8 cellular contexts compared by ENCODE assay signal in the genomic region with DNA sequence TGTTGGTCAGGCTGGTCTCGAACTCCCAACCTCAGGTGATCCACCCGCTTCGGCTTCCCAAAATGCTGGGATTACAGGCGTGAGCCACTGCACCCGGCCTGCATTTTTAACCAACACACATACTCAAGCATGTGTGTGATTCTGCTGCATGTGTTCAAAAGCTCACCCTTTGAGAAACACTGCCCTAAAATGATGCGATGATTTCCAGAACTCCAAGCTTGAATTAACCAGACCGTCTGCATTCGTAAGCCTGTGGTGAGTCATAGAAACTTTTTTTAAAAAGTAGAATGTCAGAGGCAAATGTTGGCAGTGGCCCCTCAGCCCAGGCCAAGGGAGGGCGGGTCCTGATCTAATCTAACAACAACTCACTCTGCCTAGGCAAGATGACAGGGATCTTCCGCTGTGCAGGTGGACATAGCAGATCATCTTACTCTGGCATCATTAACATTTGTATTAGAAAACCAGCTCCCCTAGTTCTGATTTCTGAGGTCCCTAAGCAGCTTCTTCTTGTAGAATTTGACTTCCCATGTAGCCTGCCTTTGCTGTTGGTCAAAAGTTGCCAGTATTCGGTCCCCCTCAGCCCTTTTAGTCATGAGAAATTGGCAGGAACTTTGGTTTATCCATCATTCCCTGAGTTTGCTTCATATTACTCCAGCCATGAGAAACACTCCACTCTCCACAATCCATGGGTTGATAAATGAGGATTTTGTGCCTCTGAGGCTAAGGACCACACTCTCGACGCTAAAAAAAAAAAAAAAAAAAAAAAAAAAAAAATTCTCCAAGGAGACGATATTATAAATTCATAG.
A peak's percentile ranks its signal among the peaks of the same experiment; 100 is the strongest.
DNase-seq lines count a peak whose midpoint lies in the region; ATAC-seq, FAIRE-seq and TF ChIP-seq lines count a peak whose summit lies in the region.

No MANE protein-coding gene starts in this region.

- no peak for TF ChIP-seq CTCF in IMR-90 (conservative IDR thresholded peaks at IDR 0.05; ENCODE audit: low read depth, low read length)
- no peak for TF ChIP-seq CTCF in lung (IDR thresholded peaks at IDR 0.05; ENCODE audit: control extremely low read depth, extremely low read depth)
- TF ChIP-seq CTCF in testis (IDR thresholded peaks at IDR 0.05), result no peak

- no peak overlapping the region for H2AFZ ChIP-seq in IMR-90 (replicated peaks; ENCODE audit: low read length, poor library complexity)

- intact Hi-C loops in IMR-90 (cut with micrococcal nuclease), result no loop called here
- intact Hi-C loops in testis (cut with DNase I; ENCODE audit: low total_unique reads), result no loop called here

- BruUV-seq in IMR-90 (replicated peaks; lab: Mats Ljungman, UMichigan), result no TSS peak

- no peaks in the 10 kb centered on the region for H4K20me1 ChIP-seq in IMR-90 (ENCODE audit: insufficient read depth, low read length)

- H3K27ac ChIP-seq in IMR-90 (ENCODE audit: insufficient read depth, low read length) (0 out of 2 replicates have a peak overlapping the region, but pooled peaks have one; percentile 21), lung (ENCODE audit: low read depth in 1 of 2, low read length in 1 of 2) (peak overlapping the region; percentile 70 to 75), testis (no peak overlapping the region)

- peak overlapping the region; percentile 39; the same call in 1 of the 2 replicates for H4K5ac ChIP-seq in IMR-90 (ENCODE audit: low read depth, low read length)

- peak overlapping the region; percentile 9; the same call in 1 of the 2 replicates for H3K4me2 ChIP-seq in IMR-90 (ENCODE audit: low read depth, low read length)

- peak overlapping the region; percentile 21; the same call in 1 of the 2 replicates for H3K18ac ChIP-seq in IMR-90 (ENCODE audit: low read depth, low read length)

- peak overlapping the region in 1 of 2 experiments; percentile 32; a peak in 1 of 4 replicates for H4K8ac ChIP-seq in IMR-90 (ENCODE audit: low read depth in 2 of 2, low read length in 2 of 2)

- no peak overlapping the region for H2AK9ac ChIP-seq in IMR-90 (replicated peaks; ENCODE audit: low read depth, low read length, poor library complexity)

- peak overlapping the region; percentile 56 for H3K4ac ChIP-seq in IMR-90 (ENCODE audit: low read depth, low read length)

- dilution Hi-C loops in IMR-90 (cut with HindIII; ENCODE audit: low sequenced_read_pairs, unreplicated experiment), result no loop called here

- H2BK5ac ChIP-seq in IMR-90 (ENCODE audit: low read depth, low read length, poor library complexity, severe bottlenecking), result peak overlapping the region; percentile 18

- 0 out of 2 replicates have a peak overlapping the region, but pooled peaks have one; percentile 28 for H4K91ac ChIP-seq in IMR-90 (ENCODE audit: insufficient read depth, low read depth, low read length)

- H3K23ac ChIP-seq in IMR-90 (ENCODE audit: low read depth, low read length), result 0 out of 2 replicates have a peak overlapping the region, but pooled peaks have one; percentile 18

- H3K9ac ChIP-seq in IMR-90 (ENCODE audit: low read depth, low read length), result no peak overlapping the region

- H3K9me1 ChIP-seq in IMR-90 (ENCODE audit: insufficient read depth, low read length), result peaks cover 12% of the 10 kb centered on the region

- 0 out of 2 replicates have a peak overlapping the region, but pooled peaks have one; percentile 8 for H3K14ac ChIP-seq in IMR-90 (replicated peaks; ENCODE audit: low read depth, low read length)

- H2AK5ac ChIP-seq in IMR-90 (ENCODE audit: low read depth, low read length), result peak overlapping the region; percentile 37

- H3K36me3 ChIP-seq in IMR-90 (ENCODE audit: control insufficient read depth, insufficient read depth, low read length) (no peaks in the 10 kb centered on the region), lung (ENCODE audit: control insufficient read depth in 2 of 2, insufficient read depth in 2 of 2, low read length in 2 of 2) (no peaks in the 10 kb centered on the region), testis (ENCODE audit: low read depth, missing control alignments) (no peaks in the 10 kb centered on the region)

- TF ChIP-seq RAD21 in IMR-90 (IDR thresholded peaks at IDR 0.05; ENCODE audit: low read length), result no peak

- DNase-seq in IMR-90 (peak; percentile 90), dedifferentiated amniotic fluid mesenchymal stem cell (ENCODE audit: extremely low spot score) (peak; percentile 77), lung (ENCODE audit: low spot score) (peak; percentile 52), testis (no peak), SHP77 treated with DMSO at 0.1 percent for 48 hours (lab: John Stamatoyannopoulos, UW) (no peak)

- peak overlapping the region; percentile 75 for H2BK20ac ChIP-seq in IMR-90 (ENCODE audit: low read depth, low read length)

- peak overlapping the region; percentile 61 for H2BK120ac ChIP-seq in IMR-90 (ENCODE audit: low read depth, low read length)

- peak; percentile 39 for FAIRE-seq in A204.1 (lab: Jason Lieb, UNC)

- H2BK15ac ChIP-seq in IMR-90 (ENCODE audit: low read depth, low read length), result peak overlapping the region; percentile 0; the same call in 1 of the 3 replicates

- CTCF ChIA-PET in IMR-90 (lab: Yijun Ruan, JAX), result interaction anchor here (0.6 to 1.4 kb wide), 3 partner anchors 9 to 56 kb away, joined by 3 to 7 read pairs (median 4); no protein-coding TSS in a partner anchor

- no peaks in the 10 kb centered on the region for H3K79me1 ChIP-seq in IMR-90 (ENCODE audit: low read depth in 1 of 2, low read length in 2 of 2)

- POLR2A ChIA-PET in IMR-90 (lab: Charles Lee; ENCODE audit: unreplicated experiment), result interaction anchor here (0.6 kb wide), 2 partner anchors 79 to 183 kb away, joined by 3 to 6 read pairs; no protein-coding TSS in a partner anchor

- H3K4me3 ChIP-seq in IMR-90 (ENCODE audit: insufficient read depth, low read depth, low read length) (no peak overlapping the region), lung (no peak overlapping the region), testis (no peak overlapping the region)

- TF ChIP-seq POLR2A in IMR-90 (IDR thresholded peaks at IDR 0.05; ENCODE audit: low read depth, low read length), result no peak
- TF ChIP-seq POLR2A in testis (IDR thresholded peaks at IDR 0.05), result no peak

- H3K27me3 ChIP-seq in IMR-90 (ENCODE audit: control insufficient read depth, insufficient read depth, low read length) (no peaks in the 10 kb centered on the region), lung (ENCODE audit: control insufficient read depth, insufficient read depth) (no peaks in the 10 kb centered on the region), testis (no peaks in the 10 kb centered on the region)

- WGBS in IMR-90 (ENCODE audit: extremely low coverage in 2 of 2, insufficient read length in 1 of 2), 2 experiments, result 22% methylated on average over 1 of the region's 14 CpGs; no CpG with 5 or more reads in 1 of the 2 experiments
- 65 to 81% methylated on average over 14 of the region's 14 CpGs for WGBS in lung, 2 donors
- WGBS in testis, 2 donors, result 77 to 84% methylated on average over 14 of the region's 14 CpGs

- no peaks in the 10 kb centered on the region for H3K9me3 ChIP-seq in IMR-90 (ENCODE audit: control insufficient read depth, insufficient read depth, low read length)
- H3K9me3 ChIP-seq in lung (ENCODE audit: control insufficient read depth in 2 of 2, insufficient read depth in 1 of 2, low read length in 1 of 2), result no peaks in the 10 kb centered on the region
- no peaks in the 10 kb centered on the region for H3K9me3 ChIP-seq in testis

- H3K56ac ChIP-seq in IMR-90 (ENCODE audit: extremely low read depth, insufficient read depth, low read length), result no peak overlapping the region

- in situ Hi-C loops in IMR-90 (cut with MboI; ENCODE audit: low sequenced_read_pairs), result no loop called here

- peak; percentile 74 for ATAC-seq in IMR-90 (ENCODE audit: low read depth)
- ATAC-seq in lung (ENCODE audit: insufficient read depth, low FRiP score), result peak; percentile 53
- no peak for ATAC-seq in GM18498 (IDR thresholded peaks at IDR 0.05; ENCODE audit: unreplicated experiment)
- ATAC-seq in HG03571 (IDR thresholded peaks at IDR 0.05; ENCODE audit: unreplicated experiment), result no peak

- peaks cover 9% of the 10 kb centered on the region for H3K4me1 ChIP-seq in IMR-90 (ENCODE audit: control insufficient read depth, insufficient read depth, low read length)
- H3K4me1 ChIP-seq in lung (ENCODE audit: control insufficient read depth in 2 of 2, insufficient read depth in 2 of 2, low read length in 2 of 2), result peaks cover 4 to 8% of the 10 kb centered on the region in 2 donors
- H3K4me1 ChIP-seq in testis, result no peaks in the 10 kb centered on the region

TF ChIP-seq in IMR-90, 13 proteins besides CTCF, POLR2A, EP300 and RAD21:
- TF ChIP-seq, protein P1, sequence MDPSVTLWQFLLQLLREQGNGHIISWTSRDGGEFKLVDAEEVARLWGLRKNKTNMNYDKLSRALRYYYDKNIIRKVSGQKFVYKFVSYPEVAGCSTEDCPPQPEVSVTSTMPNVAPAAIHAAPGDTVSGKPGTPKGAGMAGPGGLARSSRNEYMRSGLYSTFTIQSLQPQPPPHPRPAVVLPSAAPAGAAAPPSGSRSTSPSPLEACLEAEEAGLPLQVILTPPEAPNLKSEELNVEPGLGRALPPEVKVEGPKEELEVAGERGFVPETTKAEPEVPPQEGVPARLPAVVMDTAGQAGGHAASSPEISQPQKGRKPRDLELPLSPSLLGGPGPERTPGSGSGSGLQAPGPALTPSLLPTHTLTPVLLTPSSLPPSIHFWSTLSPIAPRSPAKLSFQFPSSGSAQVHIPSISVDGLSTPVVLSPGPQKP (IDR thresholded peaks at IDR 0.05; ENCODE audit: borderline replicate concordance, low read depth, low read length), result no peak
- TF ChIP-seq FOS (IDR thresholded peaks at IDR 0.05; ENCODE audit: low read depth, low read length), result peak; percentile 89
- peak; percentile 22; the same call in 1 of the 2 replicates for TF ChIP-seq BHLHE40 (IDR thresholded peaks at IDR 0.05; ENCODE audit: low read depth, low read length)

Comparison
In these comparisons a context has a peak if more than half of its experiments do, and no peak if none do; other contexts are left out.
1. ATAC-seq: peak in IMR-90 (single experiment) and lung (single experiment); none in GM18498 (single experiment) and HG03571 (single experiment).
2. DNase-seq: peak in IMR-90 (single experiment), dedifferentiated amniotic fluid mesenchymal stem cell (single experiment) and lung (single experiment); none in testis (single experiment) and SHP77 treated with DMSO at 0.1 percent for 48 hours (single experiment).
3. H3K27ac ChIP-seq: peak in IMR-90 (single experiment) and lung (2 of 2); none in testis (0 of 2).